11 cellular contexts compared by ENCODE assay signal in the genomic region with DNA sequence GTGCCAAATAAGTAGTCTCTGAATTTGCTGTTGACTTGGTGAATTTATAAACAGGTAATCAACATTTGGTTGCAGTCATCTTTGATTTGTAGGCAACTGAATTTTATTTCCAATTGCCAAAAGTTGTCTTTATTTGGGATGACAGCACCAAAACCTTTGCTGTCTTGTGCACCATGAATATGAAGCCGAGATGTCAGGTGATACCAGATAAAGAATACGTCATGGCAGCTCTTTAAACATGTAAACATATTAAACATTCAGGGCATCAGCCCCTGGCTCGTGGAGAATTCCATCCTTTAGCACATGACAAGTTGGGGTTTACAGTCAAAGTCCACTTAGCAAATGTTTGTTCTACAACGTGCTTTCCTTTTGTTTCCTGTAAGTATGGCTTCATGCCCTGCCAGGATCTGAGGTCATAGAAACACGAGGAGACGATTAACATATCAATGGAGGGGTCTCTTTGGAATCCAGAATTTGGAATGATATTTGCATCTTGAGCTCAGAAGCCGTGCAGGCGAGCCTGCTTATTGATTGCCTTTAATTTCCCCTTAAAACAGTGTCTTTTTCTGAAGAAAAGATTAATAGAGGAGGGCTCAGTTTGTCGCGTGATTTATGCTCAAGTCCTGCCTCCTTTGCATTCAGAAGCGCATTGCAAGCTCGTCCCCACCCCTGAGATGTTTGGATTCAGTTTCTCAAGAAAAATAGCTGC.
DNase-seq lines count a peak whose midpoint lies in the region; ATAC-seq and TF ChIP-seq lines count a peak whose summit lies in the region.
"Had no signal": no experiment of that assay in that cellular context is flagged by ENCODE, and none has a peak within 500 bp of the region (broad histone marks: within the 10 kb centered on the region; RNA-seq: fewer than 3 reads in every experiment).

No MANE protein-coding gene starts in this region.

- no peaks in the 10 kb centered on the region for H3K9me2 ChIP-seq in PC-3 (replicated peaks; ENCODE audit: low read length)

- no peak overlapping the region for H3K4me3 ChIP-seq in PC-3 (ENCODE audit: low read length)
- no peak overlapping the region for H3K4me3 ChIP-seq in parathyroid adenoma (ENCODE audit: low read depth, low read length)
- H3K4me3 ChIP-seq: ascending aorta, suprapubic skin had no signal

- CTCF ChIA-PET in PC-3 (lab: Charles Lee), result interaction anchor here (0.6 kb wide), 1 partner anchor 10 kb away, joined by 4 read pairs; no protein-coding TSS in a partner anchor

- ATAC-seq in PC-3, result peak; percentile 76
- no peak for ATAC-seq in HG03378 (IDR thresholded peaks at IDR 0.05; ENCODE audit: unreplicated experiment)
- ATAC-seq: natural killer cell had no signal

- peak overlapping the region; percentile 15 for H3K27ac ChIP-seq in PC-3 (ENCODE audit: low read length)
- H3K27ac ChIP-seq in parathyroid adenoma, result no peak overlapping the region
- H3K27ac ChIP-seq: ascending aorta, suprapubic skin had no signal

- H2AFZ ChIP-seq in PC-3 (ENCODE audit: low read length), result peak overlapping the region; percentile 74
- H2AFZ ChIP-seq in parathyroid adenoma, result peak overlapping the region; percentile 23

- H3K4me2 ChIP-seq in PC-3 (ENCODE audit: low read length) (peak overlapping the region; percentile 4; the same call in 1 of the 2 replicates), parathyroid adenoma (ENCODE audit: low read length) (no peak overlapping the region)

- DNase-seq in HCEC 1CT (peak; percentile 50), PC-3 (peak; percentile 55), fibroblast of peridontal ligament (ENCODE audit: extremely low read depth) (peak; percentile 73), inferior parietal cortex (ENCODE audit: extremely low spot score) (no peak), SW 1271 (lab: John Stamatoyannopoulos, UW) (no peak), NCI-H2081 (lab: John Stamatoyannopoulos, UW) (no peak)
- DNase-seq: natural killer cell had no signal

- H3K9ac ChIP-seq in PC-3 (ENCODE audit: low read length) (peak overlapping the region; percentile 7; the same call in 1 of the 2 replicates), parathyroid adenoma (no peak overlapping the region)

- BruUV-seq in PC-3 (replicated peaks; lab: Mats Ljungman, UMichigan), result no TSS peak

- POLR2A ChIA-PET in PC-3 (lab: Charles Lee; ENCODE audit: unreplicated experiment), result no interaction called here

- H3K4me1 ChIP-seq in PC-3 (ENCODE audit: insufficient read depth, low read length) (peaks cover 17% of the 10 kb centered on the region), parathyroid adenoma (peaks cover 16% of the 10 kb centered on the region)
- H3K4me1 ChIP-seq: ascending aorta, suprapubic skin had no signal

- H3K36me3 ChIP-seq in PC-3 (ENCODE audit: low read depth, low read length) (no peaks in the 10 kb centered on the region), parathyroid adenoma (ENCODE audit: control insufficient read depth, insufficient read depth, low read length) (no peaks in the 10 kb centered on the region)
- H3K36me3 ChIP-seq: ascending aorta, suprapubic skin had no signal

- H3K79me2 ChIP-seq in PC-3 (ENCODE audit: low read length) (no peaks in the 10 kb centered on the region), parathyroid adenoma (no peaks in the 10 kb centered on the region)

- H4K20me1 ChIP-seq in PC-3 (ENCODE audit: low read length), result no peaks in the 10 kb centered on the region

- H3K9me3 ChIP-seq in PC-3 (ENCODE audit: low read length), result no peaks in the 10 kb centered on the region
- H3K9me3 ChIP-seq in parathyroid adenoma (ENCODE audit: control insufficient read depth, low read length), result no peaks in the 10 kb centered on the region
- H3K9me3 ChIP-seq: ascending aorta, suprapubic skin had no signal

- H3K27me3 ChIP-seq in PC-3 (ENCODE audit: low read length) (no peaks in the 10 kb centered on the region), parathyroid adenoma (ENCODE audit: control insufficient read depth, insufficient read depth, low read length) (no peaks in the 10 kb centered on the region)
- H3K27me3 ChIP-seq: ascending aorta, suprapubic skin had no signal

- no peak for TF ChIP-seq CTCF in PC-3 (conservative IDR thresholded peaks at IDR 0.05; ENCODE audit: low read depth, low read length)
- TF ChIP-seq CTCF in parathyroid adenoma (IDR thresholded peaks at IDR 0.05), result no peak

- no peaks in the 10 kb centered on the region for H3F3A ChIP-seq in PC-3 (ENCODE audit: low read length, unreplicated experiment)

- intact Hi-C loops in PC-3 (cut with micrococcal nuclease), result loop anchor here (1.0 kb wide), 1 partner anchor 9 kb away; no protein-coding TSS in a partner anchor

Comparison
In these comparisons a context has a peak if more than half of its experiments do, and no peak if none do; other contexts are left out.
1. DNase-seq: peak in HCEC 1CT (single experiment), PC-3 (single experiment) and fibroblast of peridontal ligament (single experiment); none in inferior parietal cortex (single experiment), SW 1271 (0 of 2) and NCI-H2081 (0 of 2).